Comparison of ENCODE assay signal across 14 cellular contexts in the genomic region with DNA sequence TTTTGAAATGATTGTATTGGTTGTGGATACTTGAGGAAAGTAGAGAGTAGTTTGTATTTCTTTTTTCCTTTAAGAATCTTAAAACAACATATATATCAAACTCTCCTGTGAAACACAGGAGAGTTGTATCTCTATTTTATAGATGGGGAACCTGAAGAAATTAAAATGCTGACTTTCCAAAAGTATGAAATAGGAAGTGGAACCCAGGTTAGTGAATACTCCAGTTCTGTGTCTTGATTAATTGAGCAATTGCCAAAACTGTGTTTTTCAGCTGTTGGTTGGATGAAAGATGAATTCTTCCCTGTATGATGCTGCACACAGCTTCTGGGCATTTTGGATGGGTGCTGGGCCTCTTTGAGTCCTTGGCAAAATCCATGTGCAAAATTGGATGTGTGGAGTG.
"Had no signal": no experiment of that assay in that cellular context is flagged by ENCODE, and none has a peak within 500 bp of the region (broad histone marks: within the 10 kb centered on the region; RNA-seq: fewer than 3 reads in every experiment).

No MANE protein-coding gene starts in this region.

- H3K27ac Mint-ChIP-seq: endodermal cell, progenitor cell of endocrine pancreas had no signal

- H3K27me3 Mint-ChIP-seq: progenitor cell of endocrine pancreas; stimulated activated naive CD8-positive, alpha-beta T cell treated with anti-CD3 and anti-CD28 coated beads, Interleukin-15, amount 100 ng/mL, for 72 hours had no signal

- H3K4me3 ChIP-seq: dorsolateral prefrontal cortex, gastrocnemius medialis, heart right ventricle, right atrium auricular region, upper lobe of left lung had no signal

- H3K27me3 ChIP-seq: dorsolateral prefrontal cortex, gastrocnemius medialis, heart right ventricle, right atrium auricular region, upper lobe of left lung had no signal

- H3K27ac ChIP-seq: dorsolateral prefrontal cortex, heart right ventricle, right atrium auricular region, upper lobe of left lung had no signal

- ATAC-seq: gastrocnemius medialis, heart right ventricle had no signal

- H3K4me3 Mint-ChIP-seq: endodermal cell; stimulated activated naive CD8-positive, alpha-beta T cell treated with anti-CD3 and anti-CD28 coated beads, Interleukin-15, amount 100 ng/mL, for 72 hours had no signal

- H3K36me3 ChIP-seq: gastrocnemius medialis, heart right ventricle, right atrium auricular region, upper lobe of left lung had no signal

- DNase-seq: activated CD4-positive, alpha-beta T cell treated with anti-CD3 and anti-CD28 coated beads, Interleukin-2, amount 50 U/mL, for 48 hours; activated CD4-positive, CD25-positive, alpha-beta regulatory T cell treated with anti-CD3 and anti-CD28 coated beads, Interleukin-2, amount 50 U/mL, for 72 hours; activated naive CD4-positive, alpha-beta T cell treated with Interleukin-2 at 50 U/mL for 16 hours; dorsolateral prefrontal cortex; endodermal cell; gastrocnemius medialis; heart right ventricle; small intestine; stimulated activated CD4-positive, alpha-beta T cell treated with anti-CD3 and anti-CD28 coated beads, Interleukin-4, amount 100 ng/mL, for 24 hours; stimulated activated naive CD8-positive, alpha-beta T cell treated with anti-CD3 and anti-CD28 coated beads, Interleukin-15, amount 100 ng/mL, for 72 hours; T-helper 1 cell; upper lobe of left lung had no signal

- H3K9me3 ChIP-seq: gastrocnemius medialis, right atrium auricular region, upper lobe of left lung had no signal

- H3K9me3 Mint-ChIP-seq: endodermal cell; stimulated activated naive CD8-positive, alpha-beta T cell treated with anti-CD3 and anti-CD28 coated beads, Interleukin-15, amount 100 ng/mL, for 72 hours had no signal
